Comparison of ENCODE assay signal across 21 cellular contexts in the genomic region with DNA sequence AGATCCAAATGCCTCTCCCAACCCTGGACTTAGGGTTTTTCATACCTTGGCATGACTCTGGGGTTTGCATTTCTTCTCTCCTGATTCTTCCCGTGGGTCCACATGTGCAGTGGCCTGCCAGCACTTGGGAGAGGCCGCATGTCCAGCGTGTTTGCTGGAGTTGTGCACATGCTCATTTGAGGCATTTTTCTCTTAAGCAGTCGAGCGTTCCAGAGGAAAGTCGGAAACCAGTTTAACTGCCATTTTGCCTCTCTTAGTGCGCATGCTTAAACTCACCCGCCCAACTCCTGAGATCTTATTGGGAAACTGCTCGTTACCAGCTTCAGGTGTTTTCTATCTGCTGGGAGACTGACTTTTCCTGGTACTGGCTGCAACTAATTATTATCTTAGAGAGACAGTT.
DNase-seq lines count a peak whose midpoint lies in the region; TF ChIP-seq lines count a peak whose summit lies in the region.
"Had no signal": no experiment of that assay in that cellular context is flagged by ENCODE, and none has a peak within 500 bp of the region (broad histone marks: within the 10 kb centered on the region; RNA-seq: fewer than 3 reads in every experiment).

No MANE protein-coding gene starts in this region.

- H3K4me1 ChIP-seq in neural progenitor cell (peaks cover 5% of the 10 kb centered on the region), uterus (no peaks in the 10 kb centered on the region)
- H3K4me1 ChIP-seq: A549; BLaER1 treated with 17β-estradiol and CSF1 and Interleukin-3, amounts not matched to agents 10 nM and 100 nM had no signal

- H3K9me3 ChIP-seq in neural progenitor cell (ENCODE audit: low read depth): no peaks in the 10 kb centered on the region
- H3K9me3 ChIP-seq in uterus: no peaks in the 10 kb centered on the region
- H3K9me3 ChIP-seq: A549; BE2C; BLaER1 treated with 17β-estradiol and CSF1 and Interleukin-3, amounts not matched to agents 10 nM and 100 nM; HAP-1 had no signal

- H4K20me1 ChIP-seq in neural progenitor cell (ENCODE audit: low read depth): no peaks in the 10 kb centered on the region
- H4K20me1 ChIP-seq: BLaER1 treated with 17β-estradiol and CSF1 and Interleukin-3, amounts not matched to agents 10 nM and 100 nM had no signal

- TF ChIP-seq CTCF in neural progenitor cell (IDR thresholded peaks at IDR 0.05) (no peak), uterus (IDR thresholded peaks at IDR 0.05) (no peak)

- H2AFZ ChIP-seq in neural progenitor cell (replicated peaks): peak overlapping the region; percentile 6

- no peaks in the 10 kb centered on the region for H3K36me3 Mint-ChIP-seq in neural progenitor cell
- H3K36me3 Mint-ChIP-seq: CD14-positive monocyte; CD8-positive, alpha-beta memory T cell had no signal

- H3K4me3 ChIP-seq in neural progenitor cell (no peak overlapping the region), uterus (no peak overlapping the region)
- H3K4me3 ChIP-seq: A549; BLaER1 treated with 17β-estradiol and CSF1 and Interleukin-3, amounts not matched to agents 10 nM and 100 nM; HAP-1 had no signal

- H3K27ac ChIP-seq in neural progenitor cell: no peak overlapping the region
- peak overlapping the region; percentile 21 to 52 for H3K27ac ChIP-seq in uterus
- H3K27ac ChIP-seq: 22Rv1; A549; BLaER1 treated with 17β-estradiol and CSF1 and Interleukin-3, amounts not matched to agents 10 nM and 100 nM had no signal

- H3K27me3 ChIP-seq in neural progenitor cell: no peaks in the 10 kb centered on the region
- H3K27me3 ChIP-seq in uterus: no peaks in the 10 kb centered on the region
- H3K27me3 ChIP-seq: BE2C; BLaER1 treated with 17β-estradiol and CSF1 and Interleukin-3, amounts not matched to agents 10 nM and 100 nM had no signal

- H3K27me3 Mint-ChIP-seq in neural progenitor cell (ENCODE audit: insufficient read depth, low read depth): no peaks in the 10 kb centered on the region
- H3K27me3 Mint-ChIP-seq: CD4-positive, alpha-beta T cell; CD8-positive, alpha-beta memory T cell had no signal

- no peaks in the 10 kb centered on the region for H3K9me3 Mint-ChIP-seq in neural progenitor cell

- no peaks in the 10 kb centered on the region for H3K36me3 ChIP-seq in neural progenitor cell
- no peaks in the 10 kb centered on the region for H3K36me3 ChIP-seq in uterus
- H3K36me3 ChIP-seq: BE2C; BLaER1 treated with 17β-estradiol and CSF1 and Interleukin-3, amounts not matched to agents 10 nM and 100 nM; HAP-1 had no signal

- no peaks in the 10 kb centered on the region for H3K79me2 ChIP-seq in neural progenitor cell (ENCODE audit: low read depth)

- no peak overlapping the region for H3K9ac ChIP-seq in neural progenitor cell
- H3K9ac ChIP-seq: BLaER1 treated with 17β-estradiol and CSF1 and Interleukin-3, amounts not matched to agents 10 nM and 100 nM had no signal

- no peak for TF ChIP-seq POLR2A in uterus (IDR thresholded peaks at IDR 0.05)

- peaks cover 5% of the 10 kb centered on the region for H3K4me1 Mint-ChIP-seq in neural progenitor cell
- H3K4me1 Mint-ChIP-seq: CD14-positive monocyte; CD8-positive, alpha-beta memory T cell had no signal

- intact Hi-C loops in uterus (cut with DNase I; ENCODE audit: low total_unique reads): no loop called here

- in situ Hi-C loops in SK-MEL-5 (cut with HindIII; ENCODE audit: low pct_unique_long_range_greater_than_20kb, low sequenced_read_pairs): no loop called here

- H3K4me2 ChIP-seq in neural progenitor cell: no peak overlapping the region
- H3K4me2 ChIP-seq: A549; BLaER1 treated with 17β-estradiol and CSF1 and Interleukin-3, amounts not matched to agents 10 nM and 100 nM had no signal

- H3K4me3 Mint-ChIP-seq in neural progenitor cell: no peak overlapping the region
- H3K4me3 Mint-ChIP-seq: CD14-positive monocyte; CD4-positive, alpha-beta T cell; CD8-positive, alpha-beta memory T cell; HFFc6 had no signal

- H3K27ac Mint-ChIP-seq in neural progenitor cell: no peak overlapping the region
- H3K27ac Mint-ChIP-seq: CD14-positive monocyte; CD4-positive, alpha-beta T cell; CD8-positive, alpha-beta memory T cell; HFFc6 had no signal

- DNase-seq in DMS 273 (lab: John Stamatoyannopoulos, UW; ENCODE audit: unreplicated experiment): peak; percentile 7
- DNase-seq in DMS 273 treated with DMSO at 0.1 percent for 48 hours (lab: John Stamatoyannopoulos, UW): no peak
- DNase-seq in SK-MEL-5 (ENCODE audit: low read depth, low spot score): peak; percentile 60
- DNase-seq in neural progenitor cell (ENCODE audit: low spot score): no peak
- DNase-seq in uterus: peak in 1 of 2 donors; percentile 38
- DNase-seq in NCI-H82 (lab: John Stamatoyannopoulos, UW): no peak
- no peak for DNase-seq in stimulated activated CD4-positive, alpha-beta T cell treated with anti-CD3 and anti-CD28 coated beads, Interleukin-4, amount 100 ng/mL, for 1 hour
- no peak for DNase-seq in T1000 (lab: John Stamatoyannopoulos, UW)
- DNase-seq: ACHN; AML-193; BE2C; CD4-positive, alpha-beta T cell; CD8-positive, alpha-beta memory T cell; DMS153; DND-41; HFFc6 had no signal

- H3F3A ChIP-seq in neural progenitor cell (ENCODE audit: low read depth): no peaks in the 10 kb centered on the region

Comparison
In these comparisons a context has a peak if more than half of its experiments do, and no peak if none do; other contexts are left out.
1. DNase-seq: peak in DMS 273 (single experiment) and SK-MEL-5 (single experiment); none in DMS 273 treated with DMSO at 0.1 percent for 48 hours (single experiment), neural progenitor cell (single experiment), NCI-H82 (single experiment), stimulated activated CD4-positive, alpha-beta T cell treated with anti-CD3 and anti-CD28 coated beads, Interleukin-4, amount 100 ng/mL, for 1 hour (single experiment) and T1000 (single experiment).